15 cellular contexts compared by ENCODE assay signal in the genomic region with DNA sequence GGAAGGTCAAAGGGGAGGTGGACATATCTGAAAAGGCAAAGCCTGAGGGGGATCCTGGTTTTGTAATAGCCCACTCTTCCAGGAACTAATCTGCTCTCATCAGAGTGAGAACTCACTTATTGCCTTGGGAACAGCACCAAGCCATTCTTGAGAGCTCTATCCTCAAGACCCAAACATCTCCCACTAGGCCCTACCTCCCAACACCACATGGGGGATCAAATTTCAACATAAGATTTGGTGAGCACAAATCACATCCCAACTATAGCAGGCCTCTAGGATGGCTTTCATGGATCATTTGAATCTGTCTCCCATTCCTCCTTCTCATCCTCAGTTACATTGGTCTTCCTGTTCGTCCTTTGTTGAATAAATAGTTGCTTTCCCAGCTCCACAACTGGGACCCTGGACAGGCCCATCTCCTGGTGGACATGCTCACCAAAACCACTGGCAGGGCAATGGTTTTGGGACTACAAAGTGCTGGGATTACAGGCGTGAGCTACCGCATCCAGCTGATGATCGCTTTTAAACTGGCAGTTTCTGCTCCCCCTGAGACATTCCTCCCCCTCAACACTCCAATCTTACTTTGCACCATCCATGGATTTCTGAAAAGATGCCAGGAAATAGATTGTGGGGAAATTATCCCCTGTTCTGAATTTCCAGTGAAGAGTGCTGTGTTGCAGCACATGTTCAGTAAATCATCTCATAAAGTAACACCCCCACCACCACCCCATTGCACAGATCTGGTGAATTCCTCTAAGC. TPM values are rescaled to one million over a fixed set of nuclear protein-coding genes. Genes with fewer than 3 reads are reported as not detected.
A peak's percentile ranks its signal among the peaks of the same experiment; 100 is the strongest.
DNase-seq lines count a peak whose midpoint lies in the region; ATAC-seq, FAIRE-seq and TF ChIP-seq lines count a peak whose summit lies in the region.
"Had no signal": no experiment of that assay in that cellular context is flagged by ENCODE, and none has a peak within 500 bp of the region (broad histone marks: within the 10 kb centered on the region; RNA-seq: fewer than 3 reads in every experiment).

No MANE protein-coding gene starts in this region.

- peaks cover 26% of the 10 kb centered on the region for H3F3A ChIP-seq in SK-N-SH (replicated peaks; ENCODE audit: insufficient read depth)

- no peaks in the 10 kb centered on the region for H3K9me3 ChIP-seq in SK-N-SH
- no peaks in the 10 kb centered on the region for H3K9me3 ChIP-seq in kidney (ENCODE audit: control insufficient read depth in 1 of 2, low read length in 2 of 2)
- H3K9me3 ChIP-seq in skeletal muscle tissue (ENCODE audit: control insufficient read depth in 3 of 3, low read length in 3 of 3): no peaks in the 10 kb centered on the region

- no peaks in the 10 kb centered on the region for H3K27me3 ChIP-seq in SK-N-SH (ENCODE audit: insufficient read depth)
- no peaks in the 10 kb centered on the region for H3K27me3 ChIP-seq in skeletal muscle tissue (ENCODE audit: control insufficient read depth in 3 of 3, insufficient read depth in 3 of 3, low read length in 3 of 3)

- H3K9me3 Mint-ChIP-seq in activated CD4-positive, alpha-beta T cell treated with anti-CD3 and anti-CD28 coated beads, Interleukin-2, amount 10 ng/mL, durations not matched to agents 7 days and 5 days: no peaks in the 10 kb centered on the region
- H3K9me3 Mint-ChIP-seq: activated T-helper 2 cell treated with anti-CD3 and anti-CD28 coated beads, Interferon-gamma antibody, Interleukin-2, Interleukin-4, amounts not matched to agents 10 μg/mL and 5 μg/mL and 100 μg/mL, durations not matched to agents 14 hours and 24 hours and 36 hours; natural killer cell had no signal

- H3K9me2 ChIP-seq in SK-N-SH: no peaks in the 10 kb centered on the region

- ATAC-seq in HG02763 (IDR thresholded peaks at IDR 0.05; ENCODE audit: unreplicated experiment): no peak
- ATAC-seq: natural killer cell had no signal

- H3K4me3 ChIP-seq in SK-N-SH (ENCODE audit: low read depth in 2 of 2, low read length in 1 of 2) (no peak overlapping the region), kidney (ENCODE audit: low read length in 2 of 2) (no peak overlapping the region), skeletal muscle tissue (ENCODE audit: low read length in 3 of 3) (no peak overlapping the region)

- H3K9ac ChIP-seq in SK-N-SH: peak overlapping the region; percentile 22
- no peak overlapping the region for H3K9ac ChIP-seq in kidney (ENCODE audit: low read length in 2 of 2)
- H3K9ac ChIP-seq in skeletal muscle tissue (ENCODE audit: low read depth in 1 of 3, low read length in 3 of 3): no peak overlapping the region
- H3K9ac ChIP-seq: KMS-11 had no signal

- H2AFZ ChIP-seq in SK-N-SH (ENCODE audit: low read depth): no peak overlapping the region

- no peak for FAIRE-seq in kidney (lab: Jason Lieb, UNC)
- FAIRE-seq in HTR-8/SVneo (lab: Jason Lieb, UNC): no peak

- 94% methylated on average over 4 of the region's 4 CpGs for WGBS in SK-N-SH (ENCODE audit: low lambda C conversion rate)

- peaks cover 4% of the 10 kb centered on the region for H3K27me3 Mint-ChIP-seq in activated CD4-positive, alpha-beta T cell treated with anti-CD3 and anti-CD28 coated beads, Interleukin-2, amount 10 ng/mL, durations not matched to agents 7 days and 5 days

- no peaks in the 10 kb centered on the region for H3K4me1 Mint-ChIP-seq in activated CD4-positive, alpha-beta T cell treated with anti-CD3 and anti-CD28 coated beads, Interleukin-2, amount 10 ng/mL, durations not matched to agents 7 days and 5 days
- H3K4me1 Mint-ChIP-seq: immature natural killer cell, natural killer cell had no signal

- TF ChIP-seq CTCF in SK-N-SH (IDR thresholded peaks at IDR 0.05) (no peak), kidney (IDR thresholded peaks at IDR 0.05; ENCODE audit: borderline replicate concordance, extremely low read depth, insufficient read depth) (no peak)

- no peak for TF ChIP-seq EP300 in SK-N-SH (IDR thresholded peaks at IDR 0.05; ENCODE audit: borderline replicate concordance in 1 of 2, low read depth in 1 of 2, low read length in 1 of 2)

- no peaks in the 10 kb centered on the region for H3K36me3 Mint-ChIP-seq in activated CD4-positive, alpha-beta T cell treated with anti-CD3 and anti-CD28 coated beads, Interleukin-2, amount 10 ng/mL, durations not matched to agents 7 days and 5 days (ENCODE audit: low read depth)
- H3K36me3 Mint-ChIP-seq: immature natural killer cell, natural killer cell had no signal

- POLR2A ChIA-PET in SK-N-SH (lab: Yijun Ruan, JAX): no interaction called here
- POLR2A ChIA-PET in activated CD4-positive, alpha-beta T cell treated with anti-CD3 and anti-CD28 coated beads, Interleukin-2, amount 10 ng/mL, durations not matched to agents 7 days and 5 days (lab: Charles Lee): interaction anchor here (0.6 kb wide), 1 partner anchor 409 kb away, joined by 3 read pairs; no protein-coding TSS in a partner anchor

- H3K36me3 ChIP-seq in SK-N-SH (replicated peaks in 1 of 2; ENCODE audit: control insufficient read depth in 1 of 2, insufficient read depth in 2 of 2, low read length in 1 of 2): no peaks in the 10 kb centered on the region
- H3K36me3 ChIP-seq in kidney (ENCODE audit: control insufficient read depth in 1 of 2, insufficient read depth in 2 of 2, low read length in 2 of 2): no peaks in the 10 kb centered on the region
- H3K36me3 ChIP-seq in skeletal muscle tissue (ENCODE audit: control insufficient read depth in 3 of 3, insufficient read depth in 3 of 3, low read length in 3 of 3): no peaks in the 10 kb centered on the region

- H3K4me1 ChIP-seq in SK-N-SH (ENCODE audit: control insufficient read depth in 1 of 2, insufficient read depth in 2 of 2, low read depth in 1 of 2, low read length in 1 of 2): peaks cover 24 to 28% of the 10 kb centered on the region in 2 experiments; a peak in 3 of 4 replicates
- peaks cover 6 to 14% of the 10 kb centered on the region in 2 donors for H3K4me1 ChIP-seq in kidney (ENCODE audit: control insufficient read depth in 1 of 2, insufficient read depth in 1 of 2, low read depth in 1 of 2, low read length in 2 of 2)
- peaks cover 36 to 41% (median 38%) of the 10 kb centered on the region in 3 donors for H3K4me1 ChIP-seq in skeletal muscle tissue (ENCODE audit: control insufficient read depth in 3 of 3, insufficient read depth in 3 of 3, low read length in 3 of 3)

- DNase-seq in GM03348 (ENCODE audit: low spot score): peak; percentile 69
- no peak for DNase-seq in SK-N-SH
- DNase-seq in kidney: peak; percentile 7
- DNase-seq in HTR-8/SVneo (ENCODE audit: insufficient read length, low spot score): no peak
- no peak for DNase-seq in activated CD4-positive, alpha-beta T cell treated with anti-CD3 and anti-CD28 coated beads, Interleukin-2, amount 10 ng/mL, durations not matched to agents 7 days and 5 days
- DNase-seq in iPS-NIHi7 (ENCODE audit: extremely low spot score): no peak
- DNase-seq: immature natural killer cell, natural killer cell, NCI-H2081 treated with DMSO at 0.1 percent for 48 hours had no signal

- no peak for TF ChIP-seq RAD21 in SK-N-SH (IDR thresholded peaks at IDR 0.05; ENCODE audit: low read length)

- intact Hi-C loops in kidney (cut with DNase I): no loop called here

- peak overlapping the region; percentile 67 to 91 for H3K27ac ChIP-seq in SK-N-SH (ENCODE audit: low read depth in 2 of 2, low read length in 1 of 2)
- peak overlapping the region in 1 of 2 donors; percentile 74 for H3K27ac ChIP-seq in kidney (ENCODE audit: low read depth in 2 of 2, low read length in 2 of 2)
- H3K27ac ChIP-seq in skeletal muscle tissue (ENCODE audit: low read depth, low read length): peak overlapping the region; percentile 56
- H3K27ac ChIP-seq: C4-2B, KMS-11 had no signal

- no peak overlapping the region for H3K4me3 Mint-ChIP-seq in activated CD4-positive, alpha-beta T cell treated with anti-CD3 and anti-CD28 coated beads, Interleukin-2, amount 10 ng/mL, durations not matched to agents 7 days and 5 days
- H3K4me3 Mint-ChIP-seq: activated CD4-positive, alpha-beta T cell treated with anti-CD3 and anti-CD28 coated beads for 36 hours; immature natural killer cell; natural killer cell had no signal

- CTCF ChIA-PET in SK-N-SH (lab: Yijun Ruan, JAX): interaction anchor here (0.8 to 2.6 kb wide), 14 partner anchors 10 to 450 kb away, joined by 3 to 10 read pairs (median 6); no protein-coding TSS in a partner anchor
- CTCF ChIA-PET in activated CD4-positive, alpha-beta T cell treated with anti-CD3 and anti-CD28 coated beads, Interleukin-2, amount 10 ng/mL, durations not matched to agents 7 days and 5 days (lab: Charles Lee): interaction anchor here (1.3 kb wide), 1 partner anchor 11 kb away, joined by 4 read pairs; no protein-coding TSS in a partner anchor

- peak overlapping the region; percentile 2; the same call in 1 of the 2 replicates for H3K4me2 ChIP-seq in SK-N-SH
- H3K4me2 ChIP-seq: KMS-11 had no signal

- H3K27ac Mint-ChIP-seq in activated CD4-positive, alpha-beta T cell treated with anti-CD3 and anti-CD28 coated beads, Interleukin-2, amount 10 ng/mL, durations not matched to agents 7 days and 5 days: no peak overlapping the region
- H3K27ac Mint-ChIP-seq: activated CD4-positive, alpha-beta T cell treated with anti-CD3 and anti-CD28 coated beads for 36 hours; activated T-helper 2 cell treated with anti-CD3 and anti-CD28 coated beads, Interferon-gamma antibody, Interleukin-2, Interleukin-4, amounts not matched to agents 10 μg/mL and 5 μg/mL and 100 μg/mL, durations not matched to agents 14 hours and 24 hours and 36 hours; immature natural killer cell; natural killer cell had no signal

- no peaks in the 10 kb centered on the region for H4K20me1 ChIP-seq in SK-N-SH (ENCODE audit: insufficient read depth)

- H3K79me2 ChIP-seq in SK-N-SH (ENCODE audit: insufficient read depth): no peaks in the 10 kb centered on the region

TF ChIP-seq in SK-N-SH, 30 proteins besides CTCF, POLR2A, EP300 and RAD21 (continues in another document):
- no peak for TF ChIP-seq YY1 (IDR thresholded peaks at IDR 0.05; ENCODE audit: low read depth)
- TF ChIP-seq RXRA (IDR thresholded peaks at IDR 0.05; ENCODE audit: borderline replicate concordance, low read depth): no peak
- no peak for TF ChIP-seq JUND (IDR thresholded peaks at IDR 0.05)
- no peak for TF ChIP-seq POLR2AphosphoS5 (IDR thresholded peaks at IDR 0.05; ENCODE audit: low read depth, low read length)
- TF ChIP-seq CHD2 (IDR thresholded peaks at IDR 0.05; ENCODE audit: low read length, partially characterized antibody): no peak
- TF ChIP-seq RFX5 (IDR thresholded peaks at IDR 0.05; ENCODE audit: low read length): no peak
- TF ChIP-seq MAX (IDR thresholded peaks at IDR 0.05; ENCODE audit: low read depth): no peak
- no peak for TF ChIP-seq ELF1 (IDR thresholded peaks at IDR 0.05)

RNA-seq across cellular contexts. Expression of gene MCFD2, which starts 42.6 kb away (rescaled TPM):
- polyA plus RNA-seq in SK-N-SH (2012; rRNA removed): 88.2 and 123 TPM in 2 replicates
- 123 and 126 TPM in 2 replicates for polyA plus RNA-seq in SK-N-SH (2012; cell fraction: cytosol; rRNA removed)
- 41.1 and 69.7 TPM in 2 replicates for polyA plus RNA-seq in SK-N-SH (2012; cell fraction: nucleus; rRNA removed)
- total RNA-seq in kidney: 86.6 TPM
- polyA plus RNA-seq in kidney (ENCODE audit: insufficient read depth, low read depth, low replicate concordance): 42.2 TPM
- total RNA-seq in skeletal muscle tissue: 36.0 TPM
- total RNA-seq in activated CD4-positive, alpha-beta T cell treated with anti-CD3 and anti-CD28 coated beads, Interleukin-2, amount 10 ng/mL, durations not matched to agents 7 days and 5 days: 10 to 100 TPM; 48.3 to 52.6 TPM

Comparison
In these comparisons a context has a peak if more than half of its experiments do, and no peak if none do; other contexts are left out.
1. DNase-seq: peak in GM03348 (single experiment) and kidney (single experiment); none in SK-N-SH (single experiment), HTR-8/SVneo (single experiment), activated CD4-positive, alpha-beta T cell treated with anti-CD3 and anti-CD28 coated beads, Interleukin-2, amount 10 ng/mL, durations not matched to agents 7 days and 5 days (single experiment) and iPS-NIHi7 (single experiment).